9 cellular contexts compared by ENCODE assay signal in the genomic region with DNA sequence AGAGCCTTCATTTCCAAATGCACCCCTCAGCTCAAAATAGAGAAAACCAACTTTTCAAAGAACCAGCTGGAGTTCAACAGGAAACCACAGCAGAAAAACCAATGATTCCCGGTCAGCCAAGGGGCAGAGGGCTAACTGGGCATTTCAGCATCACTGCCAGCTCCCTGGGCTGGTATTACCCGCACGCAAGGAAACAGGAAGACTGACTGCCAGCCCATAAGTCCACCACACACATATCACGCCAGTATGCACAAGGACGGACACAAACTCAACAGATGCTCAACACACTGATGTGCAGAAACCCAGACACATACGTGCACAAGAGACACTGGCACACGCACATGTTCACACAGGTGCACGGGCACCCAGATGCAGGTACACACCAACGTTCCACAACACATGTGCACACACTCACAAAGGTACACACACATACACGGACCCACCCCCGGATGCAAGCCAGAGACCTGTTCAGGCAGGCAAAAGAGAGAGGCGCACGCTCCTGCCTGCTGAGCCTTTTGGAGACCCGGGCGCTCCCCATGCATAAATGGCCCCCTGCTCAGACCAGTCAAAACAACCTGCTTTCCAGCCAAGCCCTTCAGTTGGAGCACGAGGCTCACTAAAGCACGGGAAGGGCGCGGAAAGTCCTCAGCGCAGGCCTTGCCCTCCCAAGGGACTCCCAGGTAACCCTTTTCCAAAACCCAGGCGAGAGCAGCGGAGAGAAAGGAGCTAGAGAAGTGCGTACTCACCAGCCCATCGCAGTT. TPM values are rescaled to one million over a fixed set of nuclear protein-coding genes. Genes with fewer than 3 reads are reported as not detected.
A peak's percentile ranks its signal among the peaks of the same experiment; 100 is the strongest.
DNase-seq lines count a peak whose midpoint lies in the region; ATAC-seq, FAIRE-seq and TF ChIP-seq lines count a peak whose summit lies in the region.
"Had no signal": no experiment of that assay in that cellular context is flagged by ENCODE, and none has a peak within 500 bp of the region (broad histone marks: within the 10 kb centered on the region; RNA-seq: fewer than 3 reads in every experiment).

No MANE protein-coding gene starts in this region.

- peak overlapping the region; percentile 79 for H3K4me3 Mint-ChIP-seq in endothelial cell (ENCODE audit: unreplicated experiment)

- FAIRE-seq in GM12891 (lab: Jason Lieb, UNC): no peak

- TF ChIP-seq POLR2A in heart left ventricle (IDR thresholded peaks at IDR 0.05): no peak
- no peak for TF ChIP-seq POLR2A in uterus (IDR thresholded peaks at IDR 0.05)
- no peak for TF ChIP-seq POLR2A in GM12891 (IDR thresholded peaks at IDR 0.05; ENCODE audit: low read depth, low read length)

- no peaks in the 10 kb centered on the region for H3K9me3 Mint-ChIP-seq in endothelial cell (ENCODE audit: unreplicated experiment)

- no peak overlapping the region for H3K9ac ChIP-seq in muscle layer of colon (ENCODE audit: low read length)

- DNase-seq in heart left ventricle (no peak), Right ventricle myocardium inferior (ENCODE audit: missing footprints) (no peak), endothelial cell (ENCODE audit: low spot score) (no peak), uterus (no peak), GM12891 (ENCODE audit: insufficient read length, low spot score) (no peak)
- DNase-seq in stimulated activated CD8-positive, alpha-beta memory T cell treated with anti-CD3 and anti-CD28 coated beads, Interleukin-4, amount 100 ng/mL, for 48 hours: no peak
- DNase-seq: activated effector memory CD4-positive, alpha-beta T cell treated with anti-CD3 and anti-CD28 coated beads, Interleukin-2, amount 50 U/mL, for 16 hours had no signal

- no peak overlapping the region for H3K27ac ChIP-seq in heart left ventricle
- H3K27ac ChIP-seq in muscle layer of colon (ENCODE audit: low read depth, low read length): no peak overlapping the region
- peak overlapping the region; percentile 79 to 84 for H3K27ac ChIP-seq in uterus

- WGBS in heart left ventricle, 4 donors: 26 to 43% (median 30%) methylated on average over 18 to 24 of the region's 24 CpGs

- peaks cover 16 to 74% (median 38%) of the 10 kb centered on the region in 9 donors for H3K27me3 ChIP-seq in heart left ventricle
- peaks cover 0 to 3% of the 10 kb centered on the region in 2 donors for H3K27me3 ChIP-seq in muscle layer of colon (ENCODE audit: control insufficient read depth in 1 of 2, insufficient read depth in 2 of 2, low read length in 2 of 2)
- no peaks in the 10 kb centered on the region for H3K27me3 ChIP-seq in uterus

- H3K4me1 ChIP-seq in heart left ventricle (peaks cover 0 to 35% (median 16%) of the 10 kb centered on the region in 12 donors), muscle layer of colon (ENCODE audit: insufficient read depth, low read length) (peaks cover 13% of the 10 kb centered on the region), uterus (no peaks in the 10 kb centered on the region)

- intact Hi-C loops in heart left ventricle (cut with DNase I): loop anchor here in 7 of 10 donors (5.0 to 10.0 kb wide), 4 partner anchors 68 to 178 kb away; no protein-coding TSS in a partner anchor
- intact Hi-C loops in Right ventricle myocardium inferior (cut with DNase I): loop anchor here (5.0 kb wide), 1 partner anchor 176 kb away; no protein-coding TSS in a partner anchor
- intact Hi-C loops in uterus (cut with DNase I; ENCODE audit: low total_unique reads): loop anchor here (5.0 to 10.0 kb wide), 2 partner anchors 152 to 176 kb away; no protein-coding TSS in a partner anchor

- peaks cover 34% of the 10 kb centered on the region for H3K27me3 Mint-ChIP-seq in endothelial cell (ENCODE audit: unreplicated experiment)

- peaks cover 0 to 3% (median 0%) of the 10 kb centered on the region in 9 donors for H3K36me3 ChIP-seq in heart left ventricle
- no peaks in the 10 kb centered on the region for H3K36me3 ChIP-seq in muscle layer of colon (ENCODE audit: insufficient read depth, low read length)
- H3K36me3 ChIP-seq in uterus: no peaks in the 10 kb centered on the region

- H3K36me3 Mint-ChIP-seq in endothelial cell (ENCODE audit: low read depth, unreplicated experiment): peaks cover 17% of the 10 kb centered on the region

- H3K9me3 ChIP-seq in heart left ventricle (no peaks in the 10 kb centered on the region), muscle layer of colon (ENCODE audit: low read length) (no peaks in the 10 kb centered on the region), uterus (no peaks in the 10 kb centered on the region)

- ATAC-seq in heart left ventricle (no peak), Right ventricle myocardium inferior (no peak), HG02588 (IDR thresholded peaks at IDR 0.05; ENCODE audit: unreplicated experiment) (no peak)

- H3K4me1 Mint-ChIP-seq in endothelial cell (ENCODE audit: unreplicated experiment): peaks cover 17% of the 10 kb centered on the region

- H3K4me3 ChIP-seq in heart left ventricle (peak overlapping the region; percentile 44 to 71 (median 56)), muscle layer of colon (ENCODE audit: low read depth in 1 of 2, low read length in 2 of 2) (peak overlapping the region; percentile 60 to 71), uterus (peak overlapping the region; percentile 48 to 81)

- H3K27ac Mint-ChIP-seq in endothelial cell (ENCODE audit: unreplicated experiment): no peak overlapping the region

- TF ChIP-seq CTCF in heart left ventricle (IDR thresholded peaks at IDR 0.05): no peak
- TF ChIP-seq CTCF in endothelial cell (IDR thresholded peaks at IDR 0.05; ENCODE audit: unreplicated experiment): no peak
- TF ChIP-seq CTCF in uterus (IDR thresholded peaks at IDR 0.05): no peak

TF ChIP-seq in GM12891, 5 proteins besides CTCF, POLR2A, EP300 and RAD21:
- TF ChIP-seq SPI1 (IDR thresholded peaks at IDR 0.05; ENCODE audit: low read depth, low read length) (no peak), POU2F2 (IDR thresholded peaks at IDR 0.05; ENCODE audit: low read depth, low read length) (no peak), PAX5 (IDR thresholded peaks at IDR 0.05; ENCODE audit: insufficient read depth, low read length, severe bottlenecking) (no peak), POLR2AphosphoS5 (IDR thresholded peaks at IDR 0.05; ENCODE audit: low read depth, low read length) (no peak), TAF1 (IDR thresholded peaks at IDR 0.05; ENCODE audit: low read depth, low read length) (no peak)
TF ChIP-seq in GM12891: peak in this region for 0.

RNA-seq across cellular contexts. Expression of gene ADAMTS2, which starts 2.1 kb away (rescaled TPM):
- total RNA-seq in heart left ventricle (10 to 100 TPM in 2 of 9 donors, 1 to 10 TPM in 7; 1.1 to 23.0 (median 5.5) TPM), Right ventricle myocardium inferior (3.7 TPM), endothelial cell (ENCODE audit: unreplicated experiment) (1.5 TPM), uterus (10 to 100 TPM in 3 of 4 donors, 1 to 10 TPM in 1; 4.1 to 97.1 (median 40.3) TPM)
- polyA plus RNA-seq in heart left ventricle: 1 to 10 TPM; 1.8 to 6.8 TPM
- not detected for polyA plus RNA-seq in GM12891 (2012; ENCODE audit: low read depth, missing spikeins)

Comparison
In these comparisons a context has a peak if more than half of its experiments do, and no peak if none do; other contexts are left out.
1. H3K27ac ChIP-seq: peak in uterus (2 of 2); none in heart left ventricle (0 of 12) and muscle layer of colon (single experiment).
2. Peak in every context shown above with its lines, with median percentiles within 50 percentile points of each other: H3K4me3 ChIP-seq.